21 cellular contexts compared by ENCODE assay signal in the genomic region with DNA sequence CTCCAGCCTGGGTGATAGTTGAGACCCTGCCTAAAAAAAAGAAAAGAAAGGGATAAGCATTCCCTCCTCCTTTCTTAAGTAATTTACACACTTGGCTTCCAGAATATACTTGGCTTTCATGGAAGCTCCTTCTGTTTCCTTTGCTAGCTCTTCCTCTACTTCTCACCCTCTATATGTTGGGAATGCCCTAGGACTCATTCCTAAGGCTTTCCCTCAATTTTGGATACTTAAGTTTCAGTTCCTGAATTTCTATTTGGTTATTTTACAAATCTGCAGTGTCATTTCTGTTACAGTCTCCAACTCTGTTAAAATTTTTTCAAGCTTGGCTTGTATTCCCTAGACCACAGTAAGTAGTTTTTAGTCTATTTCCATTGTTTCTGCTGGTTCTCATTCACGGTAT. TPM values are rescaled to one million over a fixed set of nuclear protein-coding genes. Genes with fewer than 3 reads are reported as not detected.
DNase-seq lines count a peak whose midpoint lies in the region; ATAC-seq, FAIRE-seq and TF ChIP-seq lines count a peak whose summit lies in the region.
"Had no signal": no experiment of that assay in that cellular context is flagged by ENCODE, and none has a peak within 500 bp of the region (broad histone marks: within the 10 kb centered on the region; RNA-seq: fewer than 3 reads in every experiment).

No MANE protein-coding gene starts in this region.

- no peak for DNase-seq in activated T-cell treated with anti-CD3 and anti-CD28 coated beads, Interleukin-2, amount 50 U/mL, for 72 hours
- DNase-seq in activated T-cell treated with anti-CD3 and anti-CD28 coated beads, Interleukin-2, amount 50 U/mL, for 4 hours, result no peak
- DNase-seq in K562 (ENCODE audit: extremely low read depth in 1 of 4, low spot score in 3 of 4) (no peak), type B pancreatic cell (ENCODE audit: extremely low spot score, unreplicated experiment) (no peak), thyroid gland (no peak), neuronal stem cell (ENCODE audit: low spot score) (no peak)
- no peak for DNase-seq in stimulated activated effector memory CD8-positive, alpha-beta T cell treated with anti-CD3 and anti-CD28 coated beads, Interleukin-12 subunit alpha, Interleukin-12 subunit beta, amount 100 ng/mL, for 72 hours (ENCODE audit: low spot score in 2 of 2)
- DNase-seq: activated CD4-positive, CD25-positive, alpha-beta regulatory T cell treated with anti-CD3 and anti-CD28 coated beads, Interleukin-2, amount 50 U/mL, for 72 hours; activated T-cell treated with anti-CD3 and anti-CD28 coated beads, Interleukin-2, amount 50 U/mL, for 1 hour; aorta; foreskin keratinocyte; GDM1; H7; left ventricle myocardium superior; NCI-H1436; psoas muscle; SHP77; stimulated activated naive CD8-positive, alpha-beta T cell treated with anti-CD3 and anti-CD28 coated beads, Interleukin-15, amount 100 ng/mL, for 72 hours had no signal

- H2BK5ac ChIP-seq in neuronal stem cell (ENCODE audit: low read length), result no peak overlapping the region

- peaks cover 7% of the 10 kb centered on the region; the same call in 1 of the 2 replicates for H4K20me1 ChIP-seq in OCI-LY1 (ENCODE audit: insufficient read depth, low read length)
- peaks cover 38% of the 10 kb centered on the region for H4K20me1 ChIP-seq in K562 (replicated peaks; ENCODE audit: control insufficient read depth, insufficient read depth, low read length)

- H3K4me3 ChIP-seq in OCI-LY1 (ENCODE audit: low read depth, low read length, poor library complexity, severe bottlenecking), result no peak overlapping the region
- no peak overlapping the region for H3K4me3 ChIP-seq in K562
- no peak overlapping the region for H3K4me3 ChIP-seq in thyroid gland (replicated peaks in 1 of 3)
- H3K4me3 ChIP-seq in neuronal stem cell (ENCODE audit: low read length in 2 of 2), result no peak overlapping the region
- H3K4me3 ChIP-seq: psoas muscle had no signal

- no peak overlapping the region for H2BK15ac ChIP-seq in neuronal stem cell (ENCODE audit: low read length)

- in situ Hi-C loops in K562 (cut with MboI), result loop anchor here (10.0 kb wide), 1 partner anchor 1223 kb away; a partner anchor contains a TSS

- H4K8ac ChIP-seq in neuronal stem cell (ENCODE audit: low read depth, low read length), result no peak overlapping the region

- H3K27ac Mint-ChIP-seq in activated T-cell treated with anti-CD3 and anti-CD28 coated beads, Interleukin-2, amount 50 U/mL, for 72 hours, result peak overlapping the region; percentile 86
- peak overlapping the region; percentile 60 for H3K27ac Mint-ChIP-seq in stimulated activated effector memory CD8-positive, alpha-beta T cell treated with anti-CD3 and anti-CD28 coated beads, Interleukin-12 subunit alpha, Interleukin-12 subunit beta, amount 100 ng/mL, for 72 hours
- no peak overlapping the region for H3K27ac Mint-ChIP-seq in type B pancreatic cell

- H3K23ac ChIP-seq in neuronal stem cell (ENCODE audit: low read depth, low read length, poor library complexity), result no peak overlapping the region

- no peaks in the 10 kb centered on the region; the same call in 1 of the 2 replicates for H3K36me3 ChIP-seq in OCI-LY1 (ENCODE audit: insufficient read depth, low read length)
- H3K36me3 ChIP-seq in K562 (ENCODE audit: control insufficient read depth, insufficient read depth, low read length), result no peaks in the 10 kb centered on the region; the same call in none of the 3 replicates
- no peaks in the 10 kb centered on the region for H3K36me3 ChIP-seq in thyroid gland
- peaks cover 0 to 71% of the 10 kb centered on the region in 2 donors for H3K36me3 ChIP-seq in neuronal stem cell (replicated peaks in 1 of 2; ENCODE audit: control insufficient read depth in 2 of 2, insufficient read depth in 2 of 2, low read length in 2 of 2)

- BruUV-seq in K562 (replicated peaks; lab: Mats Ljungman, UMichigan), result no TSS peak

- no peak for TF ChIP-seq RAD21 in K562 (CRISPR knock-in tag; conservative IDR thresholded peaks at IDR 0.05 in 1 of 2, IDR thresholded peaks at IDR 0.05 in 1 of 2)

- H3K4me2 ChIP-seq in OCI-LY1 (ENCODE audit: low read length) (no peak overlapping the region), K562 (ENCODE audit: insufficient read depth, low read length) (no peak overlapping the region), neuronal stem cell (ENCODE audit: insufficient read depth, low read length, poor library complexity, severe bottlenecking) (no peak overlapping the region)

- no peak overlapping the region for H3K18ac ChIP-seq in neuronal stem cell (ENCODE audit: low read length)

- peaks cover 30% of the 10 kb centered on the region for H3K4me1 Mint-ChIP-seq in activated T-cell treated with anti-CD3 and anti-CD28 coated beads, Interleukin-2, amount 50 U/mL, for 72 hours (ENCODE audit: low read depth)
- H3K4me1 Mint-ChIP-seq in activated T-cell treated with anti-CD3 and anti-CD28 coated beads, Interleukin-2, amount 50 U/mL, for 4 hours (ENCODE audit: low read depth), result peaks cover 80% of the 10 kb centered on the region
- peaks cover 57% of the 10 kb centered on the region for H3K4me1 Mint-ChIP-seq in stimulated activated effector memory CD8-positive, alpha-beta T cell treated with anti-CD3 and anti-CD28 coated beads, Interleukin-12 subunit alpha, Interleukin-12 subunit beta, amount 100 ng/mL, for 72 hours
- peaks cover 38% of the 10 kb centered on the region for H3K4me1 Mint-ChIP-seq in type B pancreatic cell (ENCODE audit: unreplicated experiment)

- no peak overlapping the region for H2AK5ac ChIP-seq in neuronal stem cell (ENCODE audit: low read depth, low read length)

- no peak overlapping the region for H3K14ac ChIP-seq in neuronal stem cell (ENCODE audit: low read length)

- H3K9me1 ChIP-seq in K562 (ENCODE audit: control insufficient read depth, insufficient read depth, low read length), result peaks cover 10% of the 10 kb centered on the region

- CTCF ChIA-PET in K562 (lab: Yijun Ruan, JAX; ENCODE audit: low intra/inter-chr PET ratio), result no interaction called here

- no peaks in the 10 kb centered on the region for H3K27me3 Mint-ChIP-seq in activated T-cell treated with anti-CD3 and anti-CD28 coated beads, Interleukin-2, amount 50 U/mL, for 72 hours (ENCODE audit: low read depth)
- no peaks in the 10 kb centered on the region for H3K27me3 Mint-ChIP-seq in activated T-cell treated with anti-CD3 and anti-CD28 coated beads, Interleukin-2, amount 50 U/mL, for 4 hours (ENCODE audit: low read depth)
- no peaks in the 10 kb centered on the region for H3K27me3 Mint-ChIP-seq in type B pancreatic cell
- H3K27me3 Mint-ChIP-seq: stimulated activated naive CD8-positive, alpha-beta T cell treated with anti-CD3 and anti-CD28 coated beads, Interleukin-15, amount 100 ng/mL, for 72 hours had no signal

- H4K91ac ChIP-seq in neuronal stem cell (ENCODE audit: low read depth, low read length, poor library complexity), result no peak overlapping the region

- H3K9ac ChIP-seq in OCI-LY1 (ENCODE audit: low read length), result no peak overlapping the region
- H3K9ac ChIP-seq in K562 (ENCODE audit: insufficient read depth in 1 of 2, low read depth in 2 of 2, low read length in 2 of 2), result no peak overlapping the region; a peak in 1 of 4 replicates
- H3K9ac ChIP-seq in neuronal stem cell (ENCODE audit: low read depth, low read length, poor library complexity), result no peak overlapping the region

- POLR2A ChIA-PET in K562 (lab: Yijun Ruan, JAX), result interaction anchor here (1.0 kb wide), 1 partner anchor 11 kb away, joined by 3 read pairs; no protein-coding TSS in a partner anchor

- H3F3A ChIP-seq in OCI-LY1 (ENCODE audit: insufficient read depth, low read length), result no peaks in the 10 kb centered on the region

- no peak for TF ChIP-seq POLR2A in K562 (conservative IDR thresholded peaks at IDR 0.05)
- TF ChIP-seq POLR2A in thyroid gland (IDR thresholded peaks at IDR 0.05), result no peak

- ATAC-seq in activated T-cell treated with anti-CD3 and anti-CD28 coated beads, Interleukin-2, amount 50 U/mL, for 72 hours (replicated peaks in 1 of 2), result no peak
- no peak for ATAC-seq in activated T-cell treated with anti-CD3 and anti-CD28 coated beads, Interleukin-2, amount 50 U/mL, for 4 hours
- no peak for ATAC-seq in K562
- ATAC-seq in stimulated activated effector memory CD8-positive, alpha-beta T cell treated with anti-CD3 and anti-CD28 coated beads, Interleukin-12 subunit alpha, Interleukin-12 subunit beta, amount 100 ng/mL, for 72 hours, result no peak
- ATAC-seq: foreskin keratinocyte, left ventricle myocardium superior, psoas muscle had no signal

- H3K4me3 Mint-ChIP-seq in activated T-cell treated with anti-CD3 and anti-CD28 coated beads, Interleukin-2, amount 50 U/mL, for 72 hours, result peak overlapping the region; percentile 34 to 73
- no peak overlapping the region for H3K4me3 Mint-ChIP-seq in activated T-cell treated with anti-CD3 and anti-CD28 coated beads, Interleukin-2, amount 50 U/mL, for 4 hours
- peak overlapping the region; percentile 4 for H3K4me3 Mint-ChIP-seq in stimulated activated effector memory CD8-positive, alpha-beta T cell treated with anti-CD3 and anti-CD28 coated beads, Interleukin-12 subunit alpha, Interleukin-12 subunit beta, amount 100 ng/mL, for 72 hours
- H3K4me3 Mint-ChIP-seq in type B pancreatic cell, result no peak overlapping the region

- no peak for TF ChIP-seq EP300 in K562 (IDR thresholded peaks at IDR 0.05; ENCODE audit: low read length)

- intact Hi-C loops in K562 (cut with micrococcal nuclease), result no loop called here
- intact Hi-C loops in thyroid gland (cut with DNase I), result no loop called here

- peaks cover 4 to 11% of the 10 kb centered on the region in 2 donors for H3K36me3 Mint-ChIP-seq in activated T-cell treated with anti-CD3 and anti-CD28 coated beads, Interleukin-2, amount 50 U/mL, for 72 hours (ENCODE audit: insufficient read depth in 2 of 2)
- peaks cover 13% of the 10 kb centered on the region for H3K36me3 Mint-ChIP-seq in activated T-cell treated with anti-CD3 and anti-CD28 coated beads, Interleukin-2, amount 50 U/mL, for 4 hours (ENCODE audit: insufficient read depth)
- H3K36me3 Mint-ChIP-seq in stimulated activated effector memory CD8-positive, alpha-beta T cell treated with anti-CD3 and anti-CD28 coated beads, Interleukin-12 subunit alpha, Interleukin-12 subunit beta, amount 100 ng/mL, for 72 hours, result peaks cover 45% of the 10 kb centered on the region
- peaks cover 43% of the 10 kb centered on the region for H3K36me3 Mint-ChIP-seq in type B pancreatic cell

- H3K9me2 ChIP-seq in OCI-LY1 (ENCODE audit: low read depth, low read length), result no peaks in the 10 kb centered on the region

- H3K79me2 ChIP-seq in OCI-LY1 (ENCODE audit: insufficient read depth, low read length) (peaks cover 100% of the 10 kb centered on the region), K562 (ENCODE audit: control insufficient read depth, insufficient read depth, low read length) (peaks cover 100% of the 10 kb centered on the region)

- H3K79me1 ChIP-seq in neuronal stem cell (ENCODE audit: low read depth, low read length), result peaks cover 7% of the 10 kb centered on the region

- H3K4me1 ChIP-seq in OCI-LY1 (ENCODE audit: insufficient read depth, low read length, severe bottlenecking) (peaks cover 59% of the 10 kb centered on the region), K562 (replicated peaks in 1 of 2; ENCODE audit: control insufficient read depth in 2 of 2, insufficient read depth in 2 of 2, low read length in 2 of 2) (peaks cover 17 to 39% of the 10 kb centered on the region in 2 experiments), thyroid gland (peaks cover 44 to 45% of the 10 kb centered on the region in 2 donors), neuronal stem cell (ENCODE audit: control insufficient read depth in 2 of 2, insufficient read depth in 1 of 2, low read depth in 1 of 2, low read length in 2 of 2) (peaks cover 0 to 1% of the 10 kb centered on the region in 2 donors)

- no peak overlapping the region for H2AFZ ChIP-seq in OCI-LY1 (ENCODE audit: low read length)
- no peak overlapping the region for H2AFZ ChIP-seq in K562 (ENCODE audit: low read depth, low read length)
- no peak overlapping the region for H2AFZ ChIP-seq in neuronal stem cell (ENCODE audit: low read length)

- H3K27ac ChIP-seq in OCI-LY1 (ENCODE audit: low read depth, low read length, poor library complexity, severe bottlenecking) (peak overlapping the region; percentile 19), K562 (ENCODE audit: extremely low read depth, low read depth, low read length) (peak overlapping the region; percentile 41), thyroid gland (no peak overlapping the region), neuronal stem cell (replicated peaks; ENCODE audit: low read length) (no peak overlapping the region)
- H3K27ac ChIP-seq: foreskin keratinocyte, psoas muscle had no signal

- H2BK12ac ChIP-seq in neuronal stem cell (ENCODE audit: low read length), result no peak overlapping the region

- FAIRE-seq in K562 (lab: Jason Lieb, UNC), result no peak
- FAIRE-seq: D721Med, endothelial cell of umbilical vein had no signal

- H3K4ac ChIP-seq in neuronal stem cell (ENCODE audit: low read length), result no peak overlapping the region

- H2BK120ac ChIP-seq in neuronal stem cell (ENCODE audit: low read depth, low read length), result no peak overlapping the region

- H3K9me3 ChIP-seq in OCI-LY1 (ENCODE audit: low read length), result no peaks in the 10 kb centered on the region
- H3K9me3 ChIP-seq in K562 (replicated peaks; ENCODE audit: control insufficient read depth, insufficient read depth, low read depth, low read length), result no peaks in the 10 kb centered on the region
- H3K9me3 ChIP-seq in thyroid gland, result no peaks in the 10 kb centered on the region
- H3K9me3 ChIP-seq in neuronal stem cell (replicated peaks in 1 of 2; ENCODE audit: control insufficient read depth in 2 of 2, insufficient read depth in 1 of 2, low read depth in 1 of 2, low read length in 2 of 2), result no peaks in the 10 kb centered on the region
- H3K9me3 ChIP-seq: psoas muscle had no signal

- H3K27me3 ChIP-seq in OCI-LY1 (ENCODE audit: insufficient read depth, low read length), result no peaks in the 10 kb centered on the region
- H3K27me3 ChIP-seq in K562 (ENCODE audit: control insufficient read depth in 2 of 2, insufficient read depth in 2 of 2, low read length in 2 of 2), result no peaks in the 10 kb centered on the region
- H3K27me3 ChIP-seq in thyroid gland, result no peaks in the 10 kb centered on the region
- no peaks in the 10 kb centered on the region for H3K27me3 ChIP-seq in neuronal stem cell (ENCODE audit: control insufficient read depth in 3 of 3, insufficient read depth in 3 of 3, low read depth in 1 of 3, low read length in 3 of 3)
- H3K27me3 ChIP-seq: foreskin keratinocyte had no signal

- no peak for TF ChIP-seq CTCF in OCI-LY1 (IDR thresholded peaks at IDR 0.05; ENCODE audit: low read length)
- TF ChIP-seq CTCF in K562 (IDR thresholded peaks at IDR 0.05 in 2 of 3, conservative IDR thresholded peaks at IDR 0.05 in 1 of 3; ENCODE audit: insufficient read depth in 2 of 3, low read depth in 1 of 3, low read length in 3 of 3), result no peak
- TF ChIP-seq CTCF in type B pancreatic cell (conservative IDR thresholded peaks at IDR 0.05), result no peak
- no peak for TF ChIP-seq CTCF in thyroid gland (IDR thresholded peaks at IDR 0.05)

- no peaks in the 10 kb centered on the region for H3K9me3 Mint-ChIP-seq in activated T-cell treated with anti-CD3 and anti-CD28 coated beads, Interleukin-2, amount 50 U/mL, for 72 hours
- no peaks in the 10 kb centered on the region for H3K9me3 Mint-ChIP-seq in activated T-cell treated with anti-CD3 and anti-CD28 coated beads, Interleukin-2, amount 50 U/mL, for 4 hours
- no peaks in the 10 kb centered on the region for H3K9me3 Mint-ChIP-seq in stimulated activated effector memory CD8-positive, alpha-beta T cell treated with anti-CD3 and anti-CD28 coated beads, Interleukin-12 subunit alpha, Interleukin-12 subunit beta, amount 100 ng/mL, for 72 hours
- peaks cover 9% of the 10 kb centered on the region for H3K9me3 Mint-ChIP-seq in type B pancreatic cell
- H3K9me3 Mint-ChIP-seq: stimulated activated naive CD8-positive, alpha-beta T cell treated with anti-CD3 and anti-CD28 coated beads, Interleukin-15, amount 100 ng/mL, for 72 hours had no signal

- WGBS in K562 (ENCODE audit: insufficient coverage, low coverage, missing lambda C conversion rate), result 41% methylated on average over 1 of the region's 1 CpG
- WGBS in thyroid gland, 2 donors, result 63 to 75% methylated on average over 1 of the region's 1 CpG
- WGBS in neuronal stem cell (ENCODE audit: extremely low coverage in 2 of 2, insufficient read length in 2 of 2, insufficient replicate concordance in 1 of 2), 2 donors, result no CpG with 5 or more reads among the region's 1 CpG

RNA-seq across cellular contexts. Expression of a gene that starts 23.6 kb away (rescaled TPM):
- total RNA-seq in activated T-cell treated with anti-CD3 and anti-CD28 coated beads, Interleukin-2, amount 50 U/mL, for 72 hours, result 100 to 1,000 TPM; 106 to 128 TPM
- 10 to 100 TPM; 86.5 to 89.9 (median 89.9) TPM for total RNA-seq in activated T-cell treated with anti-CD3 and anti-CD28 coated beads, Interleukin-2, amount 50 U/mL, for 4 hours
- total RNA-seq in K562 (2011; cell fraction: chromatin; rRNA removed; ENCODE audit: low replicate concordance), result 73.5 and 177 TPM in 2 replicates
- total RNA-seq in K562 (2011; cell fraction: nucleolus; rRNA removed), result 36.0 and 43.8 TPM in 2 replicates
- total RNA-seq in K562 (2011; cell fraction: nucleoplasm; rRNA removed), result 64.0 and 89.2 TPM in 2 replicates
- total RNA-seq in K562 (2014; rRNA removed), result 75.2 and 83.9 TPM in 2 replicates
- 86.6 and 101 TPM in 2 replicates for total RNA-seq in K562 (2014; rRNA removed; fragmentation: Illumina TruSeq; extraction: Trizol)
- 102 and 106 TPM in 2 replicates for total RNA-seq in K562 (2015; rRNA removed; fragmentation: Illumina TruSeq; extraction: Trizol)
- 73.5 and 74.9 TPM in 2 replicates for total RNA-seq in K562 (2021)
- polyA plus RNA-seq in K562 (2011; rRNA removed), result 76.6 and 89.7 TPM in 2 replicates
- 30.9 and 42.5 TPM in 2 replicates for polyA plus RNA-seq in K562 (2011; cell fraction: cytosol; rRNA removed)
- polyA plus RNA-seq in K562 (2011; cell fraction: nucleus; rRNA removed), result 55.4 and 76.5 TPM in 2 replicates
- polyA plus RNA-seq in K562 (2012), result 26.4 and 29.5 TPM in 2 replicates
- polyA plus RNA-seq in K562 (2014; fragmentation: Illumina TruSeq; extraction: Trizol), result 61.2 and 64.1 TPM in 2 replicates
- polyA plus RNA-seq in K562 (2014; fragmentation: Nextera tagmentation; extraction: Ambion mirVana), result 10 to 100 TPM; 12.0 to 13.1 TPM
- polyA plus RNA-seq in K562 (2014; rRNA removed), result 35.7 and 39.3 TPM in 2 replicates
- 171 and 198 TPM in 2 replicates for polyA minus RNA-seq in K562 (2011; rRNA and poly(A)+ RNA removed)
- 52.7 and 58.2 TPM in 2 replicates for polyA minus RNA-seq in K562 (2011; cell fraction: cytosol; rRNA and poly(A)+ RNA removed)
- polyA minus RNA-seq in K562 (2011; cell fraction: nucleus; rRNA and poly(A)+ RNA removed), result 76.1 and 128 TPM in 2 replicates
- 75.0 and 94.5 TPM in 2 replicates for total RNA-seq in type B pancreatic cell (ENCODE audit: low replicate concordance)
- 100 to 1,000 TPM; 152 to 237 (median 186) TPM for total RNA-seq in thyroid gland
- polyA plus RNA-seq in neuronal stem cell (2013, experiment 1 of 2), result 43.6 TPM
- 45.7 TPM for polyA plus RNA-seq in neuronal stem cell (2013, experiment 2 of 2)

Comparison
In these comparisons a context has a peak if more than half of its experiments do, and no peak if none do; other contexts are left out.
1. H3K4me3 Mint-ChIP-seq: peak in activated T-cell treated with anti-CD3 and anti-CD28 coated beads, Interleukin-2, amount 50 U/mL, for 72 hours (2 of 2) and stimulated activated effector memory CD8-positive, alpha-beta T cell treated with anti-CD3 and anti-CD28 coated beads, Interleukin-12 subunit alpha, Interleukin-12 subunit beta, amount 100 ng/mL, for 72 hours (single experiment); none in activated T-cell treated with anti-CD3 and anti-CD28 coated beads, Interleukin-2, amount 50 U/mL, for 4 hours (single experiment) and type B pancreatic cell (single experiment).
2. H3K27ac ChIP-seq: peak in OCI-LY1 (single experiment) and K562 (single experiment); none in thyroid gland (0 of 3) and neuronal stem cell (single experiment).